23 cellular contexts compared by ENCODE assay signal in genomic region chrX:152865232-152865920, GRCh38. TPM values are rescaled to one million over a fixed set of nuclear protein-coding genes. Genes with fewer than 3 reads are reported as not detected.
A peak's percentile ranks its signal among the peaks of the same experiment; 100 is the strongest.
DNase-seq lines count a peak whose midpoint lies in the region; ATAC-seq, FAIRE-seq and TF ChIP-seq lines count a peak whose summit lies in the region.
"Had no signal": no experiment of that assay in that cellular context is flagged by ENCODE, and none has a peak within 500 bp of the region (broad histone marks: within the 10 kb centered on the region; RNA-seq: fewer than 3 reads in every experiment).

No MANE protein-coding gene starts in this region.

- H3K4me3 ChIP-seq in astrocyte (ENCODE audit: insufficient read depth, low read depth, low read length) (no peak overlapping the region), suprapubic skin (no peak overlapping the region)
- H3K4me3 ChIP-seq: BLaER1 treated with 17β-estradiol and CSF1 and Interleukin-3, amounts not matched to agents 10 nM and 100 nM; GM23338; SJSA1 had no signal

- 83% methylated on average over 13 of the region's 17 CpGs for WGBS in suprapubic skin

- TF ChIP-seq POLR2A in suprapubic skin (IDR thresholded peaks at IDR 0.05): no peak

- H3K9me3 ChIP-seq in astrocyte (ENCODE audit: insufficient read depth, low read depth, low read length) (no peaks in the 10 kb centered on the region), suprapubic skin (no peaks in the 10 kb centered on the region)
- H3K9me3 ChIP-seq: Caco-2, SJSA1 had no signal

- peaks cover 10% of the 10 kb centered on the region for H3K36me3 ChIP-seq in astrocyte (ENCODE audit: insufficient read depth, low read length)
- H3K36me3 ChIP-seq in suprapubic skin: peaks cover 32% of the 10 kb centered on the region

- H2AFZ ChIP-seq in astrocyte (ENCODE audit: low read depth, low read length): no peak overlapping the region
- H2AFZ ChIP-seq: GM23338 had no signal

- no peak overlapping the region for H3K27ac Mint-ChIP-seq in astrocyte (ENCODE audit: unreplicated experiment)
- H3K27ac Mint-ChIP-seq: GM23338, IgD-negative memory B cell had no signal

- peaks cover 8% of the 10 kb centered on the region for H3K4me1 Mint-ChIP-seq in astrocyte (ENCODE audit: low read depth, unreplicated experiment)
- H3K4me1 Mint-ChIP-seq: CD4-positive, alpha-beta memory T cell; GM23338; IgD-negative memory B cell had no signal

- no peak for TF ChIP-seq CTCF in astrocyte (IDR thresholded peaks at IDR 0.05; ENCODE audit: insufficient read depth, low read depth, low read length)
- no peak for TF ChIP-seq CTCF in suprapubic skin (IDR thresholded peaks at IDR 0.05)
- TF ChIP-seq CTCF in GM13976 (IDR thresholded peaks at IDR 0.05; ENCODE audit: borderline replicate concordance, control extremely low read depth, extremely low read depth, insufficient read depth, missing control alignments): no peak

- H3K36me3 Mint-ChIP-seq in astrocyte (ENCODE audit: low read depth, unreplicated experiment): peaks cover 6% of the 10 kb centered on the region

- peak; percentile 14 for ATAC-seq in esophagus mucosa
- ATAC-seq: GM23338 had no signal

- no peak overlapping the region for H3K9ac ChIP-seq in astrocyte (ENCODE audit: low read length)
- H3K9ac ChIP-seq: BLaER1 treated with 17β-estradiol and CSF1 and Interleukin-3, amounts not matched to agents 10 nM and 100 nM had no signal

- peak; percentile 45 for FAIRE-seq in astrocyte (lab: Jason Lieb, UNC)
- FAIRE-seq: GM12891, RCC 7860 had no signal

- no peak overlapping the region for H3K27ac ChIP-seq in astrocyte (ENCODE audit: low read depth, low read length)
- peak overlapping the region; percentile 14 for H3K27ac ChIP-seq in suprapubic skin
- H3K27ac ChIP-seq: BLaER1 treated with 17β-estradiol and CSF1 and Interleukin-3, amounts not matched to agents 10 nM and 100 nM; SJSA1 had no signal

- H3K27me3 ChIP-seq in astrocyte (ENCODE audit: insufficient read depth, low read length): no peaks in the 10 kb centered on the region
- H3K27me3 ChIP-seq in suprapubic skin: no peaks in the 10 kb centered on the region
- H3K27me3 ChIP-seq: SJSA1 had no signal

- H3K79me2 ChIP-seq in astrocyte (ENCODE audit: insufficient read depth, low read length): no peaks in the 10 kb centered on the region

- H3K27me3 Mint-ChIP-seq in astrocyte (ENCODE audit: low read depth, unreplicated experiment): no peaks in the 10 kb centered on the region
- H3K27me3 Mint-ChIP-seq: CD4-positive, alpha-beta memory T cell; IgD-negative memory B cell had no signal

- DNase-seq in astrocyte (ENCODE audit: low read depth): no peak
- peak; percentile 75 for DNase-seq in mesenteric fat pad (ENCODE audit: low spot score)
- DNase-seq in suprapubic skin (ENCODE audit: low spot score in 2 of 2): no peak
- no peak for DNase-seq in activated naive CD4-positive, alpha-beta T cell treated with Interleukin-2 at 50 U/mL for 16 hours
- DNase-seq in GM13976 (ENCODE audit: low spot score): no peak
- no peak for DNase-seq in effector CD8-positive, alpha-beta T cell (lab: John Stamatoyannopoulos, UW)
- DNase-seq: Caco-2; CD4-positive, alpha-beta memory T cell; DMS 273 treated with DMSO at 0.1 percent for 48 hours; DND-41; NCI-H1417; NCI-H187; NCI-H2107; NCI-H446 treated with DMSO at 0.1 percent for 48 hours; NCI-H526 treated with DMSO at 0.1 percent for 48 hours; OCI-M1 had no signal

- no peak overlapping the region for H3K4me2 ChIP-seq in astrocyte (ENCODE audit: low read length)
- H3K4me2 ChIP-seq: BLaER1 treated with 17β-estradiol and CSF1 and Interleukin-3, amounts not matched to agents 10 nM and 100 nM; GM23338 had no signal

- no peak overlapping the region for H3K4me3 Mint-ChIP-seq in astrocyte (ENCODE audit: unreplicated experiment)
- H3K4me3 Mint-ChIP-seq: CD4-positive, alpha-beta memory T cell; GM23338; IgD-negative memory B cell had no signal

- H3K9me3 Mint-ChIP-seq in astrocyte (ENCODE audit: unreplicated experiment): no peaks in the 10 kb centered on the region
- H3K9me3 Mint-ChIP-seq: GM23338, IgD-negative memory B cell had no signal

- H4K20me1 ChIP-seq in astrocyte (ENCODE audit: insufficient read depth, low read length): no peaks in the 10 kb centered on the region

- in situ Hi-C loops in GM13976 (cut with MboI; ENCODE audit: low sequenced_read_pairs, unreplicated experiment): no loop called here

- TF ChIP-seq EP300 in suprapubic skin (IDR thresholded peaks at IDR 0.05): no peak

- no peaks in the 10 kb centered on the region for H3K4me1 ChIP-seq in astrocyte (ENCODE audit: insufficient read depth, low read length)
- no peaks in the 10 kb centered on the region for H3K4me1 ChIP-seq in suprapubic skin
- H3K4me1 ChIP-seq: Caco-2 had no signal

RNA-seq across cellular contexts. Expression of gene ZNF185, which starts 32.5 kb away (rescaled TPM):
- total RNA-seq in astrocyte: 7.8 and 16.2 TPM in 2 replicates
- 341 TPM for total RNA-seq in esophagus mucosa
- total RNA-seq in mesenteric fat pad: 6.3 TPM
- 10 to 100 TPM; 50.1 to 81.3 (median 66.1) TPM for total RNA-seq in suprapubic skin

RNA-seq across cellular contexts. Expression of gene NSDHL, which starts 34.5 kb away (rescaled TPM):
- 25.5 and 34.2 TPM in 2 replicates for total RNA-seq in astrocyte
- 47.4 TPM for total RNA-seq in esophagus mucosa
- total RNA-seq in mesenteric fat pad: 35.4 TPM
- total RNA-seq in suprapubic skin: 10 to 100 TPM; 11.8 to 34.1 (median 22.4) TPM

RNA-seq across cellular contexts. Expression of gene CETN2, which starts 34.8 kb away (rescaled TPM):
- 31.8 and 38.0 TPM in 2 replicates for total RNA-seq in astrocyte
- total RNA-seq in esophagus mucosa: 32.4 TPM
- 22.1 TPM for total RNA-seq in mesenteric fat pad
- total RNA-seq in suprapubic skin: 10 to 100 TPM in 3 of 4 donors, 1 to 10 TPM in 1; 8.9 to 24.1 (median 18.7) TPM
